1 cellular context compared by ENCODE assay signal in genomic region chr7:128811631-128812430, GRCh38.
TF ChIP-seq lines count a peak whose summit lies in the region.

No MANE protein-coding gene starts in this region.

TF ChIP-seq in K562, 482 proteins besides CTCF, POLR2A, EP300 and RAD21:
- peak; percentile 57; the same call in 1 of the 2 replicates for TF ChIP-seq CBFB (CRISPR knock-in tag; IDR thresholded peaks at IDR 0.05)
- TF ChIP-seq TCF7 (IDR thresholded peaks at IDR 0.05; ENCODE audit: borderline replicate concordance), result 0 out of 2 replicates have a peak, but pooled peaks have one; percentile 6
- no peak for TF ChIP-seq HBP1 (CRISPR knock-in tag; IDR thresholded peaks at IDR 0.05)
- no peak for TF ChIP-seq STAT6 (CRISPR knock-in tag; IDR thresholded peaks at IDR 0.05)
- TF ChIP-seq MAFK (IDR thresholded peaks at IDR 0.05; ENCODE audit: low read length), result no peak
- 0 out of 2 replicates have a peak, but pooled peaks have one; percentile 7 for TF ChIP-seq ZBED1 (IDR thresholded peaks at IDR 0.05)
- no peak for TF ChIP-seq KAT8 (IDR thresholded peaks at IDR 0.05; ENCODE audit: low read depth)
- peak; percentile 50 for TF ChIP-seq RFX1 (IDR thresholded peaks at IDR 0.05)
- no peak for TF ChIP-seq ZNF764 (CRISPR knock-in tag; IDR thresholded peaks at IDR 0.05; ENCODE audit: low read depth)
- 0 out of 2 replicates have a peak, but pooled peaks have one; percentile 12 for TF ChIP-seq ATF6 (CRISPR knock-in tag; IDR thresholded peaks at IDR 0.05)
- no peak for TF ChIP-seq FOXM1 (IDR thresholded peaks at IDR 0.05; ENCODE audit: low read depth)
- 0 out of 2 replicates have a peak, but pooled peaks have one; percentile 48 for TF ChIP-seq FOXM1 (CRISPR knock-in tag; IDR thresholded peaks at IDR 0.05; ENCODE audit: low read depth)
- TF ChIP-seq CBFA2T3 (IDR thresholded peaks at IDR 0.05), result 0 out of 2 replicates have a peak, but pooled peaks have one; percentile 2
